Comparison of ENCODE assay signal across 1 cellular context in genomic region chr6:159693128-159693893, GRCh38.
TF ChIP-seq lines count a peak whose summit lies in the region.

Gene SOD2, minus strand, starts transcription at chr6:159693241. Its CDS starts 74 bp downstream, at chr6:159693167.

TF ChIP-seq in WTC11, 78 proteins besides CTCF, POLR2A, EP300 and RAD21 (continued from another document):
- TF ChIP-seq PREB (CRISPR knock-in tag; IDR thresholded peaks at IDR 0.05; ENCODE audit: borderline replicate concordance) (no peak), KAT7 (CRISPR knock-in tag; IDR thresholded peaks at IDR 0.05; ENCODE audit: borderline replicate concordance) (peak; percentile 17; the same call in 1 of the 2 replicates), FOXK1 (CRISPR knock-in tag; IDR thresholded peaks at IDR 0.05) (peak; percentile 56; the same call in 1 of the 2 replicates), MAX (CRISPR knock-in tag; IDR thresholded peaks at IDR 0.05) (peak; percentile 40; the same call in 1 of the 2 replicates), ESRRA (CRISPR knock-in tag; IDR thresholded peaks at IDR 0.05; ENCODE audit: borderline replicate concordance) (0 out of 2 replicates have a peak, but pooled peaks have one; percentile 39), ZNF219 (CRISPR knock-in tag; IDR thresholded peaks at IDR 0.05; ENCODE audit: borderline replicate concordance) (0 out of 2 replicates have a peak, but pooled peaks have one; percentile 29)
TF ChIP-seq in WTC11: peak in this region for 14.
